Comparison of ENCODE assay signal across 23 cellular contexts in the genomic region with DNA sequence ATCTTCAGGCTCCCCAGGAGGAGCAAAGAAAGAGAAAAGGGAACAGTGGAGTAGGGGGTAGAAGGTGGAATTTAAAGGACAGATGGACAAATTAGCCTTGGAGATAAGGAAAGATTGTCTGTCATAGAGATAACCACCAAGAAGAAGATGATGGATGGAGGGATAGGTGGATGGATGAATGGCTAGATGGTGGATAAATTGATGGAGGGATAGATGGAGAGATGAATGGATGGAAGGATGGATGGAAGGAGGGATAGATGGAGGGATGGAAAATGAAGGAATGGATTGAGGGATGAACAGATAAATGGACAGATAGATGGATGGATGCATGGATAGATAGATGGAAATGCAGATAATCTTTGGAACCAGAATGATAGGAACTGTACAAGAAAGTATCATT.
A peak's percentile ranks its signal among the peaks of the same experiment; 100 is the strongest.
DNase-seq lines count a peak whose midpoint lies in the region; TF ChIP-seq lines count a peak whose summit lies in the region.
"Had no signal": no experiment of that assay in that cellular context is flagged by ENCODE, and none has a peak within 500 bp of the region (broad histone marks: within the 10 kb centered on the region; RNA-seq: fewer than 3 reads in every experiment).

No MANE protein-coding gene starts in this region.

- H3K4ac ChIP-seq in trophoblast cell (ENCODE audit: low read depth, low read length): no peak overlapping the region

- H3K27me3 ChIP-seq in trophoblast cell (ENCODE audit: insufficient read depth, low read length): no peaks in the 10 kb centered on the region
- H3K27me3 ChIP-seq: BLaER1, esophagus muscularis mucosa, foreskin keratinocyte, right atrium auricular region had no signal

- intact Hi-C loops in activated naive CD4-positive, alpha-beta T cell treated with anti-CD3 and anti-CD28 coated beads for 36 hours (cut with micrococcal nuclease): loop anchor here (1.0 to 10.0 kb wide), 4 partner anchors 25 to 435 kb away; partner anchors contain the start of gene HEBP2

- in situ Hi-C loops in ACHN (cut with HindIII; ENCODE audit: low pct_ligation_motif_present, low pct_unique_long_range_greater_than_20kb, low sequenced_read_pairs): no loop called here

- peak overlapping the region; percentile 66 for H4K91ac ChIP-seq in trophoblast cell (ENCODE audit: low read depth, low read length)

- no peak for DNase-seq in activated naive CD4-positive, alpha-beta T cell treated with anti-CD3 and anti-CD28 coated beads for 36 hours
- DNase-seq in activated naive CD4-positive, alpha-beta T cell (lab: John Stamatoyannopoulos, UW): no peak
- no peak for DNase-seq in activated naive CD8-positive, alpha-beta T cell treated with anti-CD3 and anti-CD28 coated beads for 36 hours
- DNase-seq in trophoblast cell (no peak), GM10248 (ENCODE audit: extremely low spot score) (no peak), ACHN (no peak)
- no peak for DNase-seq in stimulated activated CD4-positive, alpha-beta T cell treated with anti-CD3 and anti-CD28 coated beads, Interleukin-4, amount 100 ng/mL, for 1 hour
- DNase-seq: Calu3, caudate nucleus, endodermal cell, foreskin keratinocyte, heart right ventricle, NCI-H1048, NCI-H187 treated with DMSO at 0.1 percent for 48 hours, NCI-H2171 treated with DMSO at 0.1 percent for 48 hours, NCI-H510A treated with DMSO at 0.1 percent for 48 hours, PC-9 had no signal

- H3K4me2 ChIP-seq in trophoblast cell (ENCODE audit: low read length): no peak overlapping the region

- no peak overlapping the region for H3K9ac ChIP-seq in trophoblast cell (ENCODE audit: low read length)

- H3K9me3 ChIP-seq in HEK293 (ENCODE audit: control insufficient read depth, insufficient read depth, low read depth, low read length) (no peaks in the 10 kb centered on the region), trophoblast cell (ENCODE audit: insufficient read depth, low read depth, low read length) (peaks cover 1% of the 10 kb centered on the region)
- H3K9me3 ChIP-seq: BLaER1, esophagus muscularis mucosa, heart right ventricle, right atrium auricular region had no signal

- H3K79me1 ChIP-seq in trophoblast cell (ENCODE audit: low read length): peaks cover 18% of the 10 kb centered on the region

- H3K27ac ChIP-seq in HEK293 (ENCODE audit: extremely low read depth, low read depth, low read length): no peak overlapping the region
- H3K27ac ChIP-seq in trophoblast cell (ENCODE audit: low read depth, low read length): peak overlapping the region; percentile 92
- H3K27ac ChIP-seq: BLaER1, esophagus muscularis mucosa, foreskin keratinocyte, PC-9, right atrium auricular region had no signal

- H3K27ac Mint-ChIP-seq in activated naive CD4-positive, alpha-beta T cell treated with anti-CD3 and anti-CD28 coated beads for 36 hours: peak overlapping the region; percentile 85
- peak overlapping the region; percentile 78 for H3K27ac Mint-ChIP-seq in activated naive CD8-positive, alpha-beta T cell treated with anti-CD3 and anti-CD28 coated beads for 36 hours
- H3K27ac Mint-ChIP-seq: endodermal cell, nephron had no signal

- no peak overlapping the region for H3K23ac ChIP-seq in trophoblast cell (ENCODE audit: low read length)

- no peaks in the 10 kb centered on the region for H3K79me2 ChIP-seq in trophoblast cell (ENCODE audit: control insufficient read depth, insufficient read depth, low read length, poor library complexity)

- CTCF ChIA-PET in activated naive CD4-positive, alpha-beta T cell treated with anti-CD3 and anti-CD28 coated beads for 36 hours (lab: Charles Lee): interaction anchor here (2.0 to 3.5 kb wide), 4 partner anchors 25 to 265 kb away, joined by 5 to 17 read pairs (median 10); no protein-coding TSS in a partner anchor
- CTCF ChIA-PET in HEK293 (lab: Yijun Ruan, JAX): interaction anchor here (0.6 to 3.3 kb wide), 3 partner anchors 34 to 265 kb away, joined by 3 to 12 read pairs (median 8); no protein-coding TSS in a partner anchor
- CTCF ChIA-PET in GM10248 (lab: Yijun Ruan, JAX): interaction anchor here (1.2 to 4.1 kb wide), 4 partner anchors 8 to 264 kb away, joined by 3 to 21 read pairs (median 5); no protein-coding TSS in a partner anchor

- H2BK5ac ChIP-seq in trophoblast cell (ENCODE audit: low read depth, low read length, poor library complexity): peak overlapping the region; percentile 66

- H2BK12ac ChIP-seq in trophoblast cell (ENCODE audit: low read length): no peak overlapping the region

- peak overlapping the region; percentile 53 for H2BK120ac ChIP-seq in trophoblast cell (ENCODE audit: insufficient read depth, low read length, poor library complexity)

- no peak overlapping the region for H4K12ac ChIP-seq in trophoblast cell (ENCODE audit: low read depth, low read length)

- H3K9me3 Mint-ChIP-seq in activated naive CD4-positive, alpha-beta T cell treated with anti-CD3 and anti-CD28 coated beads for 36 hours: no peaks in the 10 kb centered on the region
- H3K9me3 Mint-ChIP-seq in activated naive CD8-positive, alpha-beta T cell treated with anti-CD3 and anti-CD28 coated beads for 36 hours: peaks cover 3% of the 10 kb centered on the region
- H3K9me3 Mint-ChIP-seq: endodermal cell, nephron had no signal

- no peak overlapping the region for H3K18ac ChIP-seq in trophoblast cell (ENCODE audit: low read length)

- H3K4me3 Mint-ChIP-seq in activated naive CD4-positive, alpha-beta T cell treated with anti-CD3 and anti-CD28 coated beads for 36 hours: peak overlapping the region; percentile 7
- H3K4me3 Mint-ChIP-seq in activated naive CD8-positive, alpha-beta T cell treated with anti-CD3 and anti-CD28 coated beads for 36 hours: no peak overlapping the region
- H3K4me3 Mint-ChIP-seq: endodermal cell, nephron had no signal

- H2AK5ac ChIP-seq in trophoblast cell (ENCODE audit: low read length): no peak overlapping the region

- H3K4me3 ChIP-seq in HEK293 (ENCODE audit: low read depth, low read length) (no peak overlapping the region), trophoblast cell (ENCODE audit: low read depth, low read length) (no peak overlapping the region)
- H3K4me3 ChIP-seq: BLaER1, esophagus muscularis mucosa, heart right ventricle, lung, PC-9, right atrium auricular region had no signal

- H3K36me3 ChIP-seq in HEK293 (ENCODE audit: control insufficient read depth in 2 of 2, insufficient read depth in 1 of 2, low read length in 2 of 2) (no peaks in the 10 kb centered on the region), trophoblast cell (ENCODE audit: control insufficient read depth in 1 of 2, insufficient read depth in 2 of 2, low read length in 2 of 2) (no peaks in the 10 kb centered on the region)
- H3K36me3 ChIP-seq: BLaER1, esophagus muscularis mucosa, heart right ventricle, right atrium auricular region had no signal

- peaks cover 67% of the 10 kb centered on the region for H3K4me1 Mint-ChIP-seq in activated naive CD4-positive, alpha-beta T cell treated with anti-CD3 and anti-CD28 coated beads for 36 hours (ENCODE audit: low read depth)
- H3K4me1 Mint-ChIP-seq in activated naive CD8-positive, alpha-beta T cell treated with anti-CD3 and anti-CD28 coated beads for 36 hours: peaks cover 65% of the 10 kb centered on the region
- H3K4me1 Mint-ChIP-seq: nephron had no signal

- H2AFZ ChIP-seq in trophoblast cell (ENCODE audit: insufficient read depth, low read length, poor library complexity): no peak overlapping the region
- H2AFZ ChIP-seq: PC-9 had no signal

- no peaks in the 10 kb centered on the region for H3K36me3 Mint-ChIP-seq in activated naive CD4-positive, alpha-beta T cell treated with anti-CD3 and anti-CD28 coated beads for 36 hours (ENCODE audit: low read depth)
- peaks cover 16% of the 10 kb centered on the region for H3K36me3 Mint-ChIP-seq in activated naive CD8-positive, alpha-beta T cell treated with anti-CD3 and anti-CD28 coated beads for 36 hours

- no peak overlapping the region for H4K8ac ChIP-seq in trophoblast cell (ENCODE audit: low read depth, low read length)

- H3K4me1 ChIP-seq in HEK293 (ENCODE audit: control insufficient read depth, insufficient read depth, low read length) (no peaks in the 10 kb centered on the region), trophoblast cell (ENCODE audit: control insufficient read depth in 1 of 2, insufficient read depth in 2 of 2, low read length in 2 of 2) (peaks cover 9 to 10% of the 10 kb centered on the region in 2 experiments)
- H3K4me1 ChIP-seq: foreskin keratinocyte, right atrium auricular region had no signal

- TF ChIP-seq CTCF in HEK293 (tag by site-specific recombination; IDR thresholded peaks at IDR 0.05) (no peak), GM10248 (IDR thresholded peaks at IDR 0.05; ENCODE audit: control extremely low read depth, extremely low read depth, low read depth, missing control alignments) (no peak)

- no peak overlapping the region for H3K14ac ChIP-seq in trophoblast cell (ENCODE audit: low read length)

- POLR2A ChIA-PET in HEK293 (lab: Yijun Ruan, JAX) (no interaction called here), GM10248 (lab: Yijun Ruan, JAX) (no interaction called here)

- no peaks in the 10 kb centered on the region for H3K27me3 Mint-ChIP-seq in activated naive CD4-positive, alpha-beta T cell treated with anti-CD3 and anti-CD28 coated beads for 36 hours (ENCODE audit: low read depth)
- H3K27me3 Mint-ChIP-seq in activated naive CD8-positive, alpha-beta T cell treated with anti-CD3 and anti-CD28 coated beads for 36 hours: no peaks in the 10 kb centered on the region

TF ChIP-seq in HEK293, 187 proteins besides CTCF, POLR2A, EP300 and RAD21 (continues in another document):
- TF ChIP-seq ZNF140 (tag by site-specific recombination; IDR thresholded peaks at IDR 0.05) (no peak), ZBTB1 (tag by site-specific recombination; IDR thresholded peaks at IDR 0.05) (no peak), SETDB1 (IDR thresholded peaks at IDR 0.05; ENCODE audit: insufficient read length, low read length) (no peak), ZNF366 (tag by site-specific recombination; conservative IDR thresholded peaks at IDR 0.05) (peak; percentile 96), FEZF1 (tag by site-specific recombination; IDR thresholded peaks at IDR 0.05) (no peak), OSR2 (tag by site-specific recombination; IDR thresholded peaks at IDR 0.05) (no peak)
- TF ChIP-seq, protein P1, sequence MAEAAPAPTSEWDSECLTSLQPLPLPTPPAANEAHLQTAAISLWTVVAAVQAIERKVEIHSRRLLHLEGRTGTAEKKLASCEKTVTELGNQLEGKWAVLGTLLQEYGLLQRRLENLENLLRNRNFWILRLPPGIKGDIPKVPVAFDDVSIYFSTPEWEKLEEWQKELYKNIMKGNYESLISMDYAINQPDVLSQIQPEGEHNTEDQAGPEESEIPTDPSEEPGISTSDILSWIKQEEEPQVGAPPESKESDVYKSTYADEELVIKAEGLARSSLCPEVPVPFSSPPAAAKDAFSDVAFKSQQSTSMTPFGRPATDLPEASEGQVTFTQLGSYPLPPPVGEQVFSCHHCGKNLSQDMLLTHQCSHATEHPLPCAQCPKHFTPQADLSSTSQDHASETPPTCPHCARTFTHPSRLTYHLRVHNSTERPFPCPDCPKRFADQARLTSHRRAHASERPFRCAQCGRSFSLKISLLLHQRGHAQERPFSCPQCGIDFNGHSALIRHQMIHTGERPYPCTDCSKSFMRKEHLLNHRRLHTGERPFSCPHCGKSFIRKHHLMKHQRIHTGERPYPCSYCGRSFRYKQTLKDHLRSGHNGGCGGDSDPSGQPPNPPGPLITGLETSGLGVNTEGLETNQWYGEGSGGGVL (tag by site-specific recombination; IDR thresholded peaks at IDR 0.05): no peak
